ENCODE assay signal across 1 cellular context in genomic region chr13:65112123-65113075, GRCh38.
TF ChIP-seq lines count a peak whose summit lies in the region.

No MANE protein-coding gene starts in this region.

TF ChIP-seq in SK-N-SH, 30 proteins besides CTCF, POLR2A, EP300 and RAD21 (continued from another document):
- TF ChIP-seq, protein P1, sequence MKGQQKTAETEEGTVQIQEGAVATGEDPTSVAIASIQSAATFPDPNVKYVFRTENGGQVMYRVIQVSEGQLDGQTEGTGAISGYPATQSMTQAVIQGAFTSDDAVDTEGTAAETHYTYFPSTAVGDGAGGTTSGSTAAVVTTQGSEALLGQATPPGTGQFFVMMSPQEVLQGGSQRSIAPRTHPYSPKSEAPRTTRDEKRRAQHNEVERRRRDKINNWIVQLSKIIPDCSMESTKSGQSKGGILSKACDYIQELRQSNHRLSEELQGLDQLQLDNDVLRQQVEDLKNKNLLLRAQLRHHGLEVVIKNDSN (IDR thresholded peaks at IDR 0.05; ENCODE audit: borderline replicate concordance, low read depth) = no peak
- TF ChIP-seq GATA2 (CRISPR knock-in tag; IDR thresholded peaks at IDR 0.05) (no peak), SIN3A (IDR thresholded peaks at IDR 0.05; ENCODE audit: borderline replicate concordance, low read depth, low read length) (no peak), POLR2AphosphoS5 (IDR thresholded peaks at IDR 0.05; ENCODE audit: low read depth, low read length) (no peak), EZH2phosphoT487 (IDR thresholded peaks at IDR 0.05; ENCODE audit: borderline replicate concordance, low read depth) (no peak), IRF3 (IDR thresholded peaks at IDR 0.05; ENCODE audit: low read depth, low read length) (no peak), FOXM1 (IDR thresholded peaks at IDR 0.05; ENCODE audit: low read depth) (no peak), NRF1 (IDR thresholded peaks at IDR 0.05; ENCODE audit: low read depth, low read length) (no peak), JUND (IDR thresholded peaks at IDR 0.05) (peak; percentile 32; the same call in 1 of the 2 replicates), GABPA (IDR thresholded peaks at IDR 0.05; ENCODE audit: low read depth) (no peak), RFX5 (IDR thresholded peaks at IDR 0.05; ENCODE audit: low read length) (no peak), TCF12 (IDR thresholded peaks at IDR 0.05) (no peak), SMC3 (IDR thresholded peaks at IDR 0.05; ENCODE audit: low read depth, low read length) (no peak)
- TF ChIP-seq, protein P2, sequence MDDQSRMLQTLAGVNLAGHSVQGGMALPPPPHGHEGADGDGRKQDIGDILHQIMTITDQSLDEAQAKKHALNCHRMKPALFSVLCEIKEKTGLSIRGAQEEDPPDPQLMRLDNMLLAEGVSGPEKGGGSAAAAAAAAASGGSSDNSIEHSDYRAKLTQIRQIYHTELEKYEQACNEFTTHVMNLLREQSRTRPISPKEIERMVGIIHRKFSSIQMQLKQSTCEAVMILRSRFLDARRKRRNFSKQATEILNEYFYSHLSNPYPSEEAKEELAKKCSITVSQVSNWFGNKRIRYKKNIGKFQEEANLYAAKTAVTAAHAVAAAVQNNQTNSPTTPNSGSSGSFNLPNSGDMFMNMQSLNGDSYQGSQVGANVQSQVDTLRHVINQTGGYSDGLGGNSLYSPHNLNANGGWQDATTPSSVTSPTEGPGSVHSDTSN (IDR thresholded peaks at IDR 0.05) = peak; percentile 19; the same call in 1 of the 2 replicates
